ENCODE assay signal across 16 cellular contexts in genomic region chr2:202009563-202009962, GRCh38.
"Had no signal": no experiment of that assay in that cellular context is flagged by ENCODE, and none has a peak within 500 bp of the region (broad histone marks: within the 10 kb centered on the region; RNA-seq: fewer than 3 reads in every experiment).

No MANE protein-coding gene starts in this region.

- H3K27me3 ChIP-seq: hepatocyte, pancreas, sigmoid colon had no signal

- H3K4me3 ChIP-seq: hepatocyte, pancreas, prostate gland, sigmoid colon had no signal

- H3K36me3 ChIP-seq: pancreas, prostate gland, sigmoid colon had no signal

- H3K9me3 ChIP-seq: pancreas, prostate gland, sigmoid colon had no signal

- H3K36me3 Mint-ChIP-seq: natural killer cell had no signal

- ATAC-seq: natural killer cell had no signal

- H3K27ac ChIP-seq: hepatocyte, pancreas, prostate gland had no signal

- H3K27ac Mint-ChIP-seq: endodermal cell, natural killer cell had no signal

- H3K4me3 Mint-ChIP-seq: endodermal cell, natural killer cell had no signal

- H3K4me1 Mint-ChIP-seq: natural killer cell had no signal

- H3K4me1 ChIP-seq: pancreas, prostate gland had no signal

- DNase-seq: central memory CD4-positive, alpha-beta T cell; effector CD4-positive, alpha-beta T cell; endodermal cell; erythroblast; glutamatergic neuron; mammary epithelial cell; natural killer cell; occipital lobe; pancreas; sigmoid colon; small intestine; stimulated activated CD4-positive, alpha-beta T cell treated with anti-CD3 and anti-CD28 coated beads, Interleukin-12 subunit alpha, Interleukin-12 subunit beta, amount 100 ng/mL, for 4 hours; stimulated activated naive CD4-positive, alpha-beta T cell treated with Interleukin-2 at 50 U/mL for 16 hours; trophoblast cell had no signal

- H3K9me3 Mint-ChIP-seq: endodermal cell, natural killer cell had no signal
